In genomic region chr1:45097944-45098343, GRCh38 we compare ENCODE assay signal across 1 cellular context.
A peak's percentile ranks its signal among the peaks of the same experiment; 100 is the strongest.
TF ChIP-seq lines count a peak whose summit lies in the region.

No MANE protein-coding gene starts in this region.

TF ChIP-seq in H1, 55 proteins besides CTCF, POLR2A, EP300 and RAD21 (continued from another document):
- TF ChIP-seq CHD7 (IDR thresholded peaks at IDR 0.05; ENCODE audit: insufficient replicate concordance, low read length) = no peak
- TF ChIP-seq BACH1 (IDR thresholded peaks at IDR 0.05; ENCODE audit: low read length) = peak; percentile 69
- no peak for TF ChIP-seq SIRT6 (IDR thresholded peaks at IDR 0.05; ENCODE audit: low read length)
- TF ChIP-seq FOSL1 (IDR thresholded peaks at IDR 0.05; ENCODE audit: insufficient read depth, low read depth, low read length) = no peak
- TF ChIP-seq HDAC2 (IDR thresholded peaks at IDR 0.05; ENCODE audit: borderline replicate concordance in 1 of 2, low read depth in 2 of 2, low read length in 2 of 2) = no peak
- TF ChIP-seq ATF2 (IDR thresholded peaks at IDR 0.05; ENCODE audit: low read length) = no peak
